Comparison of ENCODE assay signal across 2 cellular contexts in genomic region chr3:100159564-100160153, GRCh38.
TF ChIP-seq lines count a peak whose summit lies in the region.

No MANE protein-coding gene starts in this region.

TF ChIP-seq in IMR-90, 13 proteins besides CTCF, POLR2A, EP300 and RAD21:
- TF ChIP-seq CEBPB (IDR thresholded peaks at IDR 0.05; ENCODE audit: low read depth, low read length) (peak; percentile 14; the same call in 1 of the 2 replicates), RFX5 (IDR thresholded peaks at IDR 0.05; ENCODE audit: low read depth, low read length) (no peak), FOS (IDR thresholded peaks at IDR 0.05; ENCODE audit: low read depth, low read length) (0 out of 2 replicates have a peak, but pooled peaks have one; percentile 9), NFE2L2 (IDR thresholded peaks at IDR 0.05; ENCODE audit: low read depth, low read length) (peak; percentile 74)
TF ChIP-seq in IMR-90: peak in this region for 3.

TF ChIP-seq in endothelial cell of umbilical vein, 7 proteins besides CTCF, POLR2A, EP300 and RAD21:
- peak; percentile 73 for TF ChIP-seq JUN (IDR thresholded peaks at IDR 0.05; ENCODE audit: borderline replicate concordance, insufficient read depth, insufficient read length, low read depth)
- TF ChIP-seq MYC (IDR thresholded peaks at IDR 0.05; ENCODE audit: low read depth, low read length): no peak
- TF ChIP-seq MAX (IDR thresholded peaks at IDR 0.05; ENCODE audit: insufficient read depth, insufficient read length): no peak
- peak; percentile 68 for TF ChIP-seq FOS (IDR thresholded peaks at IDR 0.05; ENCODE audit: borderline replicate concordance, insufficient read depth, low read length)
- TF ChIP-seq EZH2 (IDR thresholded peaks at IDR 0.05; ENCODE audit: borderline replicate concordance, low read depth, low read length, severe bottlenecking): no peak
- peak; percentile 83 for TF ChIP-seq GATA2 (IDR thresholded peaks at IDR 0.05; ENCODE audit: insufficient read depth, insufficient read length, low read depth, low read length)
- TF ChIP-seq POLR2AphosphoS5 (IDR thresholded peaks at IDR 0.05; ENCODE audit: insufficient read depth, low read depth, low read length): peak; percentile 60
